10 cellular contexts compared by ENCODE assay signal in genomic region chr22:42906605-42907338, GRCh38. TPM values are rescaled to one million over a fixed set of nuclear protein-coding genes. Genes with fewer than 3 reads are reported as not detected.
DNase-seq lines count a peak whose midpoint lies in the region; ATAC-seq and TF ChIP-seq lines count a peak whose summit lies in the region.
"Had no signal": no experiment of that assay in that cellular context is flagged by ENCODE, and none has a peak within 500 bp of the region (broad histone marks: within the 10 kb centered on the region; RNA-seq: fewer than 3 reads in every experiment).

No MANE protein-coding gene starts in this region.

- no peaks in the 10 kb centered on the region for H3K27me3 ChIP-seq in GM23248 (replicated peaks; ENCODE audit: insufficient read depth)
- H3K27me3 ChIP-seq in right atrium auricular region = no peaks in the 10 kb centered on the region
- no peaks in the 10 kb centered on the region for H3K27me3 ChIP-seq in sigmoid colon
- H3K27me3 ChIP-seq in H7 (ENCODE audit: control insufficient read depth, insufficient read depth, low read length) = no peaks in the 10 kb centered on the region
- H3K27me3 ChIP-seq in WERI-Rb-1 (ENCODE audit: insufficient read depth, low read depth, severe bottlenecking) = no peaks in the 10 kb centered on the region

- no peaks in the 10 kb centered on the region for H3K27me3 Mint-ChIP-seq in activated CD8-positive, alpha-beta memory T cell treated with anti-CD3 and anti-CD28 coated beads, Interleukin-2, amount 10 ng/mL, durations not matched to agents 7 days and 5 days

- no peak for TF ChIP-seq CTCF in right atrium auricular region (IDR thresholded peaks at IDR 0.05)
- TF ChIP-seq CTCF in sigmoid colon (IDR thresholded peaks at IDR 0.05) = no peak
- TF ChIP-seq CTCF in WERI-Rb-1 (IDR thresholded peaks at IDR 0.05; ENCODE audit: low read depth, low read length) = no peak

- TF ChIP-seq EP300 in sigmoid colon (IDR thresholded peaks at IDR 0.05) = no peak

- H3K36me3 ChIP-seq in GM23248 (ENCODE audit: low read depth) (no peaks in the 10 kb centered on the region; the same call in 1 of the 2 replicates), right atrium auricular region (no peaks in the 10 kb centered on the region), sigmoid colon (peaks cover 0 to 9% (median 2%) of the 10 kb centered on the region in 4 donors), H7 (replicated peaks; ENCODE audit: control insufficient read depth, insufficient read depth, low read length) (peaks cover 2% of the 10 kb centered on the region), WERI-Rb-1 (peaks cover 19% of the 10 kb centered on the region)

- peaks cover 76% of the 10 kb centered on the region for H3K79me2 ChIP-seq in GM23248 (ENCODE audit: insufficient read depth)

- H3K9me3 ChIP-seq in GM23248 (ENCODE audit: low read depth) (no peaks in the 10 kb centered on the region), right atrium auricular region (no peaks in the 10 kb centered on the region), sigmoid colon (no peaks in the 10 kb centered on the region), WERI-Rb-1 (ENCODE audit: severe bottlenecking) (no peaks in the 10 kb centered on the region)

- CTCF ChIA-PET in activated CD8-positive, alpha-beta memory T cell treated with anti-CD3 and anti-CD28 coated beads, Interleukin-2, amount 10 ng/mL, durations not matched to agents 7 days and 5 days (lab: Charles Lee) = interaction anchor here (1.5 kb wide), 1 partner anchor 39 kb away, joined by 4 read pairs; no protein-coding TSS in a partner anchor

- H3K9me2 ChIP-seq in GM23248 (ENCODE audit: insufficient read depth) = no peaks in the 10 kb centered on the region

- peaks cover 11% of the 10 kb centered on the region for H3F3A ChIP-seq in GM23248 (ENCODE audit: insufficient read depth)

- H4K20me1 ChIP-seq in GM23248 (ENCODE audit: insufficient read depth) = no peaks in the 10 kb centered on the region

- H3K36me3 Mint-ChIP-seq in activated CD8-positive, alpha-beta memory T cell treated with anti-CD3 and anti-CD28 coated beads, Interleukin-2, amount 10 ng/mL, durations not matched to agents 7 days and 5 days = peaks cover 2% of the 10 kb centered on the region

- intact Hi-C loops in sigmoid colon (cut with DNase I) = loop anchor here (5.0 kb wide), 3 partner anchors 86 to 126 kb away; no protein-coding TSS in a partner anchor

- H3K9me3 Mint-ChIP-seq in activated CD8-positive, alpha-beta memory T cell treated with anti-CD3 and anti-CD28 coated beads, Interleukin-2, amount 10 ng/mL, durations not matched to agents 7 days and 5 days (ENCODE audit: low read depth) = no peaks in the 10 kb centered on the region

- in situ Hi-C loops in GM23248 (cut with MboI) = no loop called here

- no peak for TF ChIP-seq POLR2A in sigmoid colon (IDR thresholded peaks at IDR 0.05)

- no peak overlapping the region for H3K9ac ChIP-seq in GM23248

- DNase-seq in GM23248 (peak; percentile 53), cerebellar cortex (ENCODE audit: low spot score) (peak; percentile 98), right atrium auricular region (ENCODE audit: low spot score) (peak; percentile 82), sigmoid colon (peak; percentile 86), H7 (no peak), hippocampal formation (lab: John Stamatoyannopoulos, UW) (no peak), WERI-Rb-1 (no peak)
- no peak for DNase-seq in activated CD8-positive, alpha-beta memory T cell treated with anti-CD3 and anti-CD28 coated beads, Interleukin-2, amount 10 ng/mL, durations not matched to agents 7 days and 5 days
- DNase-seq: NCI-H2029 treated with DMSO at 0.1 percent for 48 hours had no signal

- ATAC-seq in activated CD8-positive, alpha-beta memory T cell treated with anti-CD3 and anti-CD28 coated beads, Interleukin-2, amount 10 ng/mL, durations not matched to agents 7 days and 5 days = no peak
- ATAC-seq: GM12878 had no signal

- no peak overlapping the region for H3K4me2 ChIP-seq in GM23248 (ENCODE audit: unreplicated experiment)

- 28 to 40% methylated on average over 6 of the region's 6 CpGs for WGBS in GM23248 (ENCODE audit: low coverage in 1 of 2, low lambda C conversion rate in 2 of 2, missing lambda C conversion rate in 2 of 2), 2 experiments
- WGBS in sigmoid colon, 2 donors = 77 to 85% methylated on average over 6 of the region's 6 CpGs

- no peak overlapping the region for H2AFZ ChIP-seq in GM23248

- H3K27ac ChIP-seq in GM23248 = peak overlapping the region; percentile 38
- peak overlapping the region; percentile 74 to 87 for H3K27ac ChIP-seq in right atrium auricular region
- peak overlapping the region; percentile 66 to 77 (median 76) for H3K27ac ChIP-seq in sigmoid colon
- no peak overlapping the region for H3K27ac ChIP-seq in WERI-Rb-1

- no peak overlapping the region for H3K4me3 Mint-ChIP-seq in activated CD8-positive, alpha-beta memory T cell treated with anti-CD3 and anti-CD28 coated beads, Interleukin-2, amount 10 ng/mL, durations not matched to agents 7 days and 5 days

- H3K4me1 Mint-ChIP-seq in activated CD8-positive, alpha-beta memory T cell treated with anti-CD3 and anti-CD28 coated beads, Interleukin-2, amount 10 ng/mL, durations not matched to agents 7 days and 5 days = no peaks in the 10 kb centered on the region

- H3K4me1 ChIP-seq in GM23248 (ENCODE audit: insufficient read depth) (peaks cover 13% of the 10 kb centered on the region), right atrium auricular region (peaks cover 0 to 96% of the 10 kb centered on the region in 2 donors), sigmoid colon (peaks cover 0 to 85% (median 76%) of the 10 kb centered on the region in 4 donors)

- no peak overlapping the region for H3K27ac Mint-ChIP-seq in activated CD8-positive, alpha-beta memory T cell treated with anti-CD3 and anti-CD28 coated beads, Interleukin-2, amount 10 ng/mL, durations not matched to agents 7 days and 5 days

- H3K4me3 ChIP-seq in GM23248 = no peak overlapping the region
- no peak overlapping the region for H3K4me3 ChIP-seq in right atrium auricular region
- H3K4me3 ChIP-seq in sigmoid colon = no peak overlapping the region
- no peak overlapping the region for H3K4me3 ChIP-seq in H7 (ENCODE audit: insufficient read depth, low read depth, low read length)
- no peak overlapping the region for H3K4me3 ChIP-seq in WERI-Rb-1 (ENCODE audit: low read depth, low read length)
- H3K4me3 ChIP-seq: GM12878 had no signal

RNA-seq across cellular contexts. Expression of gene ARFGAP3, which starts 49.7 kb away (rescaled TPM):
- 83.2 and 96.8 TPM in 2 replicates for total RNA-seq in GM23248 (2014; rRNA removed; shearing (Covaris generic))
- 79.7 and 81.5 TPM in 2 replicates for polyA plus RNA-seq in GM23248 (2016; fragmentation: Nextera tagmentation; extraction: Ambion mirVana)
- 10 to 100 TPM; 27.4 to 29.6 TPM for total RNA-seq in right atrium auricular region
- 10 to 100 TPM; 35.7 to 45.3 (median 40.5) TPM for total RNA-seq in sigmoid colon
- 10 to 100 TPM; 23.4 to 28.4 (median 27.1) TPM for polyA plus RNA-seq in sigmoid colon
- total RNA-seq in H7 (2014; rRNA removed; shearing (Covaris generic)) = 19.7 and 28.9 TPM in 2 replicates
- 10 to 100 TPM; 31.2 to 35.4 TPM for total RNA-seq in activated CD8-positive, alpha-beta memory T cell treated with anti-CD3 and anti-CD28 coated beads, Interleukin-2, amount 10 ng/mL, durations not matched to agents 7 days and 5 days

Comparison
In these comparisons a context has a peak if more than half of its experiments do, and no peak if none do; other contexts are left out.
1. DNase-seq: peak in GM23248 (single experiment), cerebellar cortex (single experiment), right atrium auricular region (single experiment) and sigmoid colon (single experiment); none in H7 (single experiment), activated CD8-positive, alpha-beta memory T cell treated with anti-CD3 and anti-CD28 coated beads, Interleukin-2, amount 10 ng/mL, durations not matched to agents 7 days and 5 days (single experiment), hippocampal formation (0 of 2) and WERI-Rb-1 (single experiment).